ENCODE assay signal across 8 cellular contexts in genomic region chr2:11343344-11343625, GRCh38. TPM values are rescaled to one million over a fixed set of nuclear protein-coding genes. Genes with fewer than 3 reads are reported as not detected.
DNase-seq lines count a peak whose midpoint lies in the region; ATAC-seq and TF ChIP-seq lines count a peak whose summit lies in the region.

No MANE protein-coding gene starts in this region.

- H3K36me3 Mint-ChIP-seq in chondrocyte (ENCODE audit: low read depth), result no peaks in the 10 kb centered on the region

- BruUV-seq in A673 (replicated peaks; lab: Mats Ljungman, UMichigan), result no TSS peak

- no peaks in the 10 kb centered on the region for H3K9me3 Mint-ChIP-seq in chondrocyte (ENCODE audit: low read depth)

- peak overlapping the region; percentile 97 for H3K27ac Mint-ChIP-seq in chondrocyte (ENCODE audit: unreplicated experiment)

- H3K9me3 ChIP-seq in A673 (ENCODE audit: low read depth, low read length, poor library complexity, severe bottlenecking), result no peaks in the 10 kb centered on the region
- H3K9me3 ChIP-seq in HUES48 (ENCODE audit: control insufficient read depth, insufficient read depth, low read length), result no peaks in the 10 kb centered on the region
- H3K9me3 ChIP-seq in muscle layer of colon (ENCODE audit: low read length), result no peaks in the 10 kb centered on the region

- no peak for ATAC-seq in GM21515 (IDR thresholded peaks at IDR 0.05; ENCODE audit: unreplicated experiment)
- no peak for ATAC-seq in HG03045 (IDR thresholded peaks at IDR 0.05; ENCODE audit: unreplicated experiment)
- ATAC-seq in activated CD4-positive, CD25-positive, alpha-beta regulatory T cell treated with anti-CD3 and anti-CD28 coated beads, Interleukin-2, amount 50 U/mL, for 24 hours, result no peak

- no peak for DNase-seq in A673 (ENCODE audit: low spot score)
- no peak for DNase-seq in chondrocyte (ENCODE audit: low spot score)
- DNase-seq in retina, result no peak

- H3K4me1 ChIP-seq in A673 (ENCODE audit: insufficient read depth, low read length, poor library complexity, severe bottlenecking), result peaks cover 16% of the 10 kb centered on the region
- H3K4me1 ChIP-seq in HUES48 (ENCODE audit: control insufficient read depth, insufficient read depth, low read length), result peaks cover 25% of the 10 kb centered on the region
- H3K4me1 ChIP-seq in muscle layer of colon (ENCODE audit: insufficient read depth, low read length), result peaks cover 35% of the 10 kb centered on the region

- H3K36me3 ChIP-seq in A673 (ENCODE audit: insufficient read depth, low read length, poor library complexity, severe bottlenecking), result no peaks in the 10 kb centered on the region
- no peaks in the 10 kb centered on the region for H3K36me3 ChIP-seq in HUES48 (ENCODE audit: control insufficient read depth, insufficient read depth, low read length)
- H3K36me3 ChIP-seq in muscle layer of colon (ENCODE audit: insufficient read depth, low read length), result no peaks in the 10 kb centered on the region

- H3K4me3 Mint-ChIP-seq in chondrocyte (ENCODE audit: unreplicated experiment), result peak overlapping the region; percentile 94

- no peaks in the 10 kb centered on the region for H3K27me3 Mint-ChIP-seq in chondrocyte (ENCODE audit: low read depth)

- H3K9ac ChIP-seq in HUES48 (ENCODE audit: low read depth, low read length) (0 out of 2 replicates have a peak overlapping the region, but pooled peaks have one; percentile 75), muscle layer of colon (ENCODE audit: low read length) (peak overlapping the region; percentile 61)

- CTCF ChIA-PET in A673 (lab: Charles Lee), result no interaction called here

- H3K27ac ChIP-seq in A673 (ENCODE audit: low read depth, low read length, poor library complexity, severe bottlenecking) (peak overlapping the region; percentile 83), HUES48 (ENCODE audit: low read depth, low read length) (peak overlapping the region; percentile 89), muscle layer of colon (ENCODE audit: low read depth, low read length) (peak overlapping the region; percentile 94)

- H3K27me3 ChIP-seq in A673 (replicated peaks; ENCODE audit: insufficient read depth, low read depth, low read length, poor library complexity), result no peaks in the 10 kb centered on the region
- H3K27me3 ChIP-seq in HUES48 (ENCODE audit: control insufficient read depth, insufficient read depth, low read length), result no peaks in the 10 kb centered on the region
- no peaks in the 10 kb centered on the region for H3K27me3 ChIP-seq in muscle layer of colon (ENCODE audit: control insufficient read depth in 1 of 2, insufficient read depth in 2 of 2, low read length in 2 of 2)

- POLR2A ChIA-PET in A673 (lab: Charles Lee; ENCODE audit: low non-redundant PET), result no interaction called here

- H3K4me3 ChIP-seq in A673 (ENCODE audit: low read depth, low read length, poor library complexity, severe bottlenecking) (peak overlapping the region; percentile 85), HUES48 (ENCODE audit: low read depth, low read length) (peak overlapping the region; percentile 89), muscle layer of colon (ENCODE audit: low read depth in 1 of 2, low read length in 2 of 2) (peak overlapping the region; percentile 96 to 97)

- TF ChIP-seq CTCF in A673 (conservative IDR thresholded peaks at IDR 0.05; ENCODE audit: low read depth, low read length) (no peak), chondrocyte (IDR thresholded peaks at IDR 0.05) (no peak)

- peaks cover 45% of the 10 kb centered on the region for H3K4me1 Mint-ChIP-seq in chondrocyte (ENCODE audit: low read depth)

- intact Hi-C loops in A673 (cut with micrococcal nuclease; ENCODE audit: unreplicated experiment), result no loop called here

RNA-seq across cellular contexts. Expression of gene ROCK2, which starts 1.2 kb away (rescaled TPM):
- 46.2 and 49.4 TPM in 2 replicates for total RNA-seq in A673 (2021)
- total RNA-seq in chondrocyte, result 48.6 to 62.3 TPM (median 61.4 TPM) in 3 replicates
